1 cellular context compared by ENCODE assay signal in the genomic region with DNA sequence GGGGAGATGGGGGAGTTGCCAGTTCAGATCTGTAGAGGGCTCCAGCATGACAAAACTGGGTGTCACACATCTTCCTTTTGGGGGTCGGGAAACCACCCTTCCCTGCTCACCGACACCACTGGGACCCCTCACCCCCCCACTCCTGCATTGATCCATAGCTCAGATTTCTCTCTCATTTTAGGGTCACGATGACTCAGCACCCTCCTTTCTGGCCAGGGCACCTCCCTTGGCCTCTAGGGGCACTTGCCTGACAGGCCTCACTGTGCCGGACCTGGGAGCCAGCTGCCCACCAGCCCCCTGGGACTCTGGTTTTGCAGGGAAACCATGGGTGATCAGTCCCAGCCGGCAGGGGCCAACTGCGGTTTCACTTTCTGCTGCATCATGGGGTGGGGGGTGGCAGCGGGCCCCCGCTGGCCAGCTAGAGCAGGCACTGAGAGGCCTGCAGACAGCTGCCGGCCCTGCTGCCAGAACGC.
TF ChIP-seq lines count a peak whose summit lies in the region.

No MANE protein-coding gene starts in this region.

TF ChIP-seq in HepG2, 621 proteins besides CTCF, POLR2A, EP300 and RAD21 (continued from another document and continues in another):
- TF ChIP-seq, protein P1, sequence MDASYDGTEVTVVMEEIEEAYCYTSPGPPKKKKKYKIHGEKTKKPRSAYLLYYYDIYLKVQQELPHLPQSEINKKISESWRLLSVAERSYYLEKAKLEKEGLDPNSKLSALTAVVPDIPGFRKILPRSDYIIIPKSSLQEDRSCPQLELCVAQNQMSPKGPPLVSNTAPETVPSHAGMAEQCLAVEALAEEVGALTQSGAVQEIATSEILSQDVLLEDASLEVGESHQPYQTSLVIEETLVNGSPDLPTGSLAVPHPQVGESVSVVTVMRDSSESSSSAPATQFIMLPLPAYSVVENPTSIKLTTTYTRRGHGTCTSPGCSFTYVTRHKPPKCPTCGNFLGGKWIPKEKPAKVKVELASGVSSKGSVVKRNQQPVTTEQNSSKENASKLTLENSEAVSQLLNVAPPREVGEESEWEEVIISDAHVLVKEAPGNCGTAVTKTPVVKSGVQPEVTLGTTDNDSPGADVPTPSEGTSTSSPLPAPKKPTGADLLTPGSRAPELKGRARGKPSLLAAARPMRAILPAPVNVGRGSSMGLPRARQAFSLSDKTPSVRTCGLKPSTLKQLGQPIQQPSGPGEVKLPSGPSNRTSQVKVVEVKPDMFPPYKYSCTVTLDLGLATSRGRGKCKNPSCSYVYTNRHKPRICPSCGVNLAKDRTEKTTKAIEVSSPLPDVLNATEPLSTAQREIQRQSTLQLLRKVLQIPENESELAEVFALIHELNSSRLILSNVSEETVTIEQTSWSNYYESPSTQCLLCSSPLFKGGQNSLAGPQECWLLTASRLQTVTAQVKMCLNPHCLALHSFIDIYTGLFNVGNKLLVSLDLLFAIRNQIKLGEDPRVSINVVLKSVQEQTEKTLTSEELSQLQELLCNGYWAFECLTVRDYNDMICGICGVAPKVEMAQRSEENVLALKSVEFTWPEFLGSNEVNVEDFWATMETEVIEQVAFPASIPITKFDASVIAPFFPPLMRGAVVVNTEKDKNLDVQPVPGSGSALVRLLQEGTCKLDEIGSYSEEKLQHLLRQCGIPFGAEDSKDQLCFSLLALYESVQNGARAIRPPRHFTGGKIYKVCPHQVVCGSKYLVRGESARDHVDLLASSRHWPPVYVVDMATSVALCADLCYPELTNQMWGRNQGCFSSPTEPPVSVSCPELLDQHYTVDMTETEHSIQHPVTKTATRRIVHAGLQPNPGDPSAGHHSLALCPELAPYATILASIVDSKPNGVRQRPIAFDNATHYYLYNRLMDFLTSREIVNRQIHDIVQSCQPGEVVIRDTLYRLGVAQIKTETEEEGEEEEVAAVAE (CRISPR knock-in tag; IDR thresholded peaks at IDR 0.05; ENCODE audit: borderline replicate concordance): no peak
- TF ChIP-seq ZNF660 (CRISPR knock-in tag; IDR thresholded peaks at IDR 0.05; ENCODE audit: borderline replicate concordance, low read depth): no peak
- no peak for TF ChIP-seq RBFOX2 (IDR thresholded peaks at IDR 0.05; ENCODE audit: low read depth, low read length)
- no peak for TF ChIP-seq JUN (CRISPR knock-in tag; IDR thresholded peaks at IDR 0.05)
- TF ChIP-seq ZBTB20 (CRISPR knock-in tag; IDR thresholded peaks at IDR 0.05; ENCODE audit: borderline replicate concordance, low read depth): no peak
- no peak for TF ChIP-seq ZNF816 (CRISPR knock-in tag; IDR thresholded peaks at IDR 0.05; ENCODE audit: borderline replicate concordance)
- no peak for TF ChIP-seq JUNB (CRISPR knock-in tag; IDR thresholded peaks at IDR 0.05; ENCODE audit: borderline replicate concordance)
- TF ChIP-seq ZMAT3 (CRISPR knock-in tag; conservative IDR thresholded peaks at IDR 0.05): no peak
- TF ChIP-seq, protein P2, sequence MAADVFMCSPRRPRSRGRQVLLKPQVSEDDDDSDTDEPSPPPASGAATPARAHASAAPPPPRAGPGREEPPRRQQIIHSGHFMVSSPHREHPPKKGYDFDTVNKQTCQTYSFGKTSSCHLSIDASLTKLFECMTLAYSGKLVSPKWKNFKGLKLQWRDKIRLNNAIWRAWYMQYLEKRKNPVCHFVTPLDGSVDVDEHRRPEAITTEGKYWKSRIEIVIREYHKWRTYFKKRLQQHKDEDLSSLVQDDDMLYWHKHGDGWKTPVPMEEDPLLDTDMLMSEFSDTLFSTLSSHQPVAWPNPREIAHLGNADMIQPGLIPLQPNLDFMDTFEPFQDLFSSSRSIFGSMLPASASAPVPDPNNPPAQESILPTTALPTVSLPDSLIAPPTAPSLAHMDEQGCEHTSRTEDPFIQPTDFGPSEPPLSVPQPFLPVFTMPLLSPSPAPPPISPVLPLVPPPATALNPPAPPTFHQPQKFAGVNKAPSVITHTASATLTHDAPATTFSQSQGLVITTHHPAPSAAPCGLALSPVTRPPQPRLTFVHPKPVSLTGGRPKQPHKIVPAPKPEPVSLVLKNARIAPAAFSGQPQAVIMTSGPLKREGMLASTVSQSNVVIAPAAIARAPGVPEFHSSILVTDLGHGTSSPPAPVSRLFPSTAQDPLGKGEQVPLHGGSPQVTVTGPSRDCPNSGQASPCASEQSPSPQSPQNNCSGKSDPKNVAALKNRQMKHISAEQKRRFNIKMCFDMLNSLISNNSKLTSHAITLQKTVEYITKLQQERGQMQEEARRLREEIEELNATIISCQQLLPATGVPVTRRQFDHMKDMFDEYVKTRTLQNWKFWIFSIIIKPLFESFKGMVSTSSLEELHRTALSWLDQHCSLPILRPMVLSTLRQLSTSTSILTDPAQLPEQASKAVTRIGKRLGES (CRISPR knock-in tag; IDR thresholded peaks at IDR 0.05; ENCODE audit: borderline replicate concordance): no peak
- TF ChIP-seq ZNF136 (CRISPR knock-in tag; IDR thresholded peaks at IDR 0.05; ENCODE audit: low read depth): no peak
- TF ChIP-seq TFDP1 (CRISPR knock-in tag; IDR thresholded peaks at IDR 0.05; ENCODE audit: borderline replicate concordance): no peak
- TF ChIP-seq RORA (CRISPR knock-in tag; IDR thresholded peaks at IDR 0.05): no peak
- TF ChIP-seq KLF12 (CRISPR knock-in tag; IDR thresholded peaks at IDR 0.05; ENCODE audit: borderline replicate concordance): no peak
- TF ChIP-seq ZFP36L1 (CRISPR knock-in tag; IDR thresholded peaks at IDR 0.05): no peak
- TF ChIP-seq, protein P3, sequence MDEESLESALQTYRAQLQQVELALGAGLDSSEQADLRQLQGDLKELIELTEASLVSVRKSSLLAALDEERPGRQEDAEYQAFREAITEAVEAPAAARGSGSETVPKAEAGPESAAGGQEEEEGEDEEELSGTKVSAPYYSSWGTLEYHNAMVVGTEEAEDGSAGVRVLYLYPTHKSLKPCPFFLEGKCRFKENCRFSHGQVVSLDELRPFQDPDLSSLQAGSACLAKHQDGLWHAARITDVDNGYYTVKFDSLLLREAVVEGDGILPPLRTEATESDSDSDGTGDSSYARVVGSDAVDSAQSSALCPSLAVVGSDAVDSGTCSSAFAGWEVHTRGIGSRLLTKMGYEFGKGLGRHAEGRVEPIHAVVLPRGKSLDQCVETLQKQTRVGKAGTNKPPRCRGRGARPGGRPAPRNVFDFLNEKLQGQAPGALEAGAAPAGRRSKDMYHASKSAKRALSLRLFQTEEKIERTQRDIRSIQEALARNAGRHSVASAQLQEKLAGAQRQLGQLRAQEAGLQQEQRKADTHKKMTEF (CRISPR knock-in tag; IDR thresholded peaks at IDR 0.05): no peak
- no peak for TF ChIP-seq ZNF770 (CRISPR knock-in tag; IDR thresholded peaks at IDR 0.05)
- TF ChIP-seq, protein P4, sequence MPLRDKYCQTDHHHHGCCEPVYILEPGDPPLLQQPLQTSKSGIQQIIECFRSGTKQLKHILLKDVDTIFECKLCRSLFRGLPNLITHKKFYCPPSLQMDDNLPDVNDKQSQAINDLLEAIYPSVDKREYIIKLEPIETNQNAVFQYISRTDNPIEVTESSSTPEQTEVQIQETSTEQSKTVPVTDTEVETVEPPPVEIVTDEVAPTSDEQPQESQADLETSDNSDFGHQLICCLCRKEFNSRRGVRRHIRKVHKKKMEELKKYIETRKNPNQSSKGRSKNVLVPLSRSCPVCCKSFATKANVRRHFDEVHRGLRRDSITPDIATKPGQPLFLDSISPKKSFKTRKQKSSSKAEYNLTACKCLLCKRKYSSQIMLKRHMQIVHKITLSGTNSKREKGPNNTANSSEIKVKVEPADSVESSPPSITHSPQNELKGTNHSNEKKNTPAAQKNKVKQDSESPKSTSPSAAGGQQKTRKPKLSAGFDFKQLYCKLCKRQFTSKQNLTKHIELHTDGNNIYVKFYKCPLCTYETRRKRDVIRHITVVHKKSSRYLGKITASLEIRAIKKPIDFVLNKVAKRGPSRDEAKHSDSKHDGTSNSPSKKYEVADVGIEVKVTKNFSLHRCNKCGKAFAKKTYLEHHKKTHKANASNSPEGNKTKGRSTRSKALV (CRISPR knock-in tag; IDR thresholded peaks at IDR 0.05): no peak
- TF ChIP-seq SP2 (CRISPR knock-in tag; IDR thresholded peaks at IDR 0.05): no peak
- TF ChIP-seq, protein P5, sequence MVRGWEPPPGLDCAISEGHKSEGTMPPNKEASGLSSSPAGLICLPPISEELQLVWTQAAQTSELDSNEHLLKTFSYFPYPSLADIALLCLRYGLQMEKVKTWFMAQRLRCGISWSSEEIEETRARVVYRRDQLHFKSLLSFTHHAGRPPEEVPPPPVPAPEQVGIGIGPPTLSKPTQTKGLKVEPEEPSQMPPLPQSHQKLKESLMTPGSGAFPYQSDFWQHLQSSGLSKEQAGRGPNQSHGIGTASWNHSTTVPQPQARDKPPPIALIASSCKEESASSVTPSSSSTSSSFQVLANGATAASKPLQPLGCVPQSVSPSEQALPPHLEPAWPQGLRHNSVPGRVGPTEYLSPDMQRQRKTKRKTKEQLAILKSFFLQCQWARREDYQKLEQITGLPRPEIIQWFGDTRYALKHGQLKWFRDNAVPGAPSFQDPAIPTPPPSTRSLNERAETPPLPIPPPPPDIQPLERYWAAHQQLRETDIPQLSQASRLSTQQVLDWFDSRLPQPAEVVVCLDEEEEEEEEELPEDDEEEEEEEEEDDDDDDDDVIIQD (CRISPR knock-in tag; IDR thresholded peaks at IDR 0.05; ENCODE audit: low read depth): no peak
- TF ChIP-seq ZNF550 (CRISPR knock-in tag; IDR thresholded peaks at IDR 0.05; ENCODE audit: borderline replicate concordance): no peak
- TF ChIP-seq ZNF841 (CRISPR knock-in tag; IDR thresholded peaks at IDR 0.05; ENCODE audit: borderline replicate concordance): no peak
- TF ChIP-seq MXD4 (CRISPR knock-in tag; IDR thresholded peaks at IDR 0.05): no peak
- TF ChIP-seq CC2D1A (CRISPR knock-in tag; IDR thresholded peaks at IDR 0.05): no peak
- TF ChIP-seq KDM6A (CRISPR knock-in tag; IDR thresholded peaks at IDR 0.05; ENCODE audit: low read depth): no peak
- 0 out of 2 replicates have a peak, but pooled peaks have one; percentile 23 for TF ChIP-seq POGZ (CRISPR knock-in tag; IDR thresholded peaks at IDR 0.05)
- TF ChIP-seq RCOR2 (CRISPR knock-in tag; IDR thresholded peaks at IDR 0.05): no peak
- no peak for TF ChIP-seq LRRFIP1 (CRISPR knock-in tag; conservative IDR thresholded peaks at IDR 0.05)
- no peak for TF ChIP-seq ZSCAN9 (CRISPR knock-in tag; IDR thresholded peaks at IDR 0.05; ENCODE audit: borderline replicate concordance)
- TF ChIP-seq ZNF30 (CRISPR knock-in tag; IDR thresholded peaks at IDR 0.05): no peak
- no peak for TF ChIP-seq HMG20B (CRISPR knock-in tag; conservative IDR thresholded peaks at IDR 0.05)
- TF ChIP-seq ZFX (CRISPR knock-in tag; IDR thresholded peaks at IDR 0.05; ENCODE audit: low read depth): 0 out of 2 replicates have a peak, but pooled peaks have one; percentile 32
- no peak for TF ChIP-seq HMG20A (CRISPR knock-in tag; IDR thresholded peaks at IDR 0.05; ENCODE audit: borderline replicate concordance)
- TF ChIP-seq NFIB (CRISPR knock-in tag; IDR thresholded peaks at IDR 0.05; ENCODE audit: borderline replicate concordance): no peak
- TF ChIP-seq, protein P6, sequence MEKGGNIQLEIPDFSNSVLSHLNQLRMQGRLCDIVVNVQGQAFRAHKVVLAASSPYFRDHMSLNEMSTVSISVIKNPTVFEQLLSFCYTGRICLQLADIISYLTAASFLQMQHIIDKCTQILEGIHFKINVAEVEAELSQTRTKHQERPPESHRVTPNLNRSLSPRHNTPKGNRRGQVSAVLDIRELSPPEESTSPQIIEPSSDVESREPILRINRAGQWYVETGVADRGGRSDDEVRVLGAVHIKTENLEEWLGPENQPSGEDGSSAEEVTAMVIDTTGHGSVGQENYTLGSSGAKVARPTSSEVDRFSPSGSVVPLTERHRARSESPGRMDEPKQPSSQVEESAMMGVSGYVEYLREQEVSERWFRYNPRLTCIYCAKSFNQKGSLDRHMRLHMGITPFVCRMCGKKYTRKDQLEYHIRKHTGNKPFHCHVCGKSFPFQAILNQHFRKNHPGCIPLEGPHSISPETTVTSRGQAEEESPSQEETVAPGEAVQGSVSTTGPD (CRISPR knock-in tag; IDR thresholded peaks at IDR 0.05): no peak
- TF ChIP-seq PITX1 (CRISPR knock-in tag; IDR thresholded peaks at IDR 0.05): 0 out of 2 replicates have a peak, but pooled peaks have one; percentile 25
- TF ChIP-seq NR2F1 (CRISPR knock-in tag; IDR thresholded peaks at IDR 0.05): no peak
- TF ChIP-seq TCF7L2 (IDR thresholded peaks at IDR 0.05; ENCODE audit: low read depth, low read length): no peak
